11 cellular contexts compared by ENCODE assay signal in genomic region chr12:128976120-128976519, GRCh38.
A peak's percentile ranks its signal among the peaks of the same experiment; 100 is the strongest.
DNase-seq lines count a peak whose midpoint lies in the region; ATAC-seq and TF ChIP-seq lines count a peak whose summit lies in the region.
"Had no signal": no experiment of that assay in that cellular context is flagged by ENCODE, and none has a peak within 500 bp of the region (broad histone marks: within the 10 kb centered on the region; RNA-seq: fewer than 3 reads in every experiment).

No MANE protein-coding gene starts in this region.

- H3K9me3 ChIP-seq in thyroid gland, result no peaks in the 10 kb centered on the region
- peaks cover 7% of the 10 kb centered on the region for H3K9me3 ChIP-seq in BE2C

- DNase-seq in activated naive CD4-positive, alpha-beta T cell treated with anti-CD3 and anti-CD28 coated beads, Interleukin-2, amount 50 U/mL, for 72 hours (ENCODE audit: low spot score in 2 of 2), result peak in 1 of 2 donors; percentile 33
- DNase-seq in activated naive CD4-positive, alpha-beta T cell treated with anti-CD3 and anti-CD28 coated beads, Interleukin-2, amount 10 ng/mL, durations not matched to agents 7 days and 5 days, result no peak
- DNase-seq in activated CD4-positive, alpha-beta T cell treated with anti-CD3 and anti-CD28 coated beads, Interleukin-2, amount 50 U/mL, for 48 hours, result peak; percentile 2 to 27
- DNase-seq in islet precursor cell (peak; percentile 87), thyroid gland (peak; percentile 24 to 61), BE2C (no peak)
- DNase-seq: HCEC 1CT, NCI-H2107 had no signal

- H3K4me3 ChIP-seq in thyroid gland (replicated peaks in 1 of 3), result no peak overlapping the region
- no peak overlapping the region for H3K4me3 ChIP-seq in BE2C (ENCODE audit: low read depth, low read length)

- H3K27me3 ChIP-seq in thyroid gland (no peaks in the 10 kb centered on the region), BE2C (no peaks in the 10 kb centered on the region)

- H3K4me3 Mint-ChIP-seq in activated naive CD4-positive, alpha-beta T cell treated with anti-CD3 and anti-CD28 coated beads, Interleukin-2, amount 10 ng/mL, durations not matched to agents 7 days and 5 days, result no peak overlapping the region
- H3K4me3 Mint-ChIP-seq: CD4-positive, CD25-positive, alpha-beta regulatory T cell had no signal

- CTCF ChIA-PET in activated naive CD4-positive, alpha-beta T cell treated with anti-CD3 and anti-CD28 coated beads, Interleukin-2, amount 10 ng/mL, durations not matched to agents 7 days and 5 days (lab: Charles Lee), result interaction anchor here (1.1 to 1.8 kb wide), 2 partner anchors 10 to 935 kb away, joined by 3 to 5 read pairs; no protein-coding TSS in a partner anchor

- H3K4me1 ChIP-seq in thyroid gland (no peaks in the 10 kb centered on the region), BE2C (no peaks in the 10 kb centered on the region)

- TF ChIP-seq POLR2A in thyroid gland (IDR thresholded peaks at IDR 0.05), result no peak

- intact Hi-C loops in thyroid gland (cut with DNase I), result no loop called here

- WGBS in thyroid gland, 2 donors, result 11 to 13% methylated on average over 4 to 14 of the region's 14 CpGs

- no peaks in the 10 kb centered on the region for H3K9me3 Mint-ChIP-seq in activated naive CD4-positive, alpha-beta T cell treated with anti-CD3 and anti-CD28 coated beads, Interleukin-2, amount 50 U/mL, for 72 hours
- H3K9me3 Mint-ChIP-seq in activated naive CD4-positive, alpha-beta T cell treated with anti-CD3 and anti-CD28 coated beads, Interleukin-2, amount 10 ng/mL, durations not matched to agents 7 days and 5 days, result no peaks in the 10 kb centered on the region
- H3K9me3 Mint-ChIP-seq: CD4-positive, CD25-positive, alpha-beta regulatory T cell had no signal

- peak; percentile 22 to 75 for ATAC-seq in activated naive CD4-positive, alpha-beta T cell treated with anti-CD3 and anti-CD28 coated beads, Interleukin-2, amount 50 U/mL, for 72 hours
- ATAC-seq in GM21529 (IDR thresholded peaks at IDR 0.05; ENCODE audit: unreplicated experiment), result no peak
- ATAC-seq in HG02623 (IDR thresholded peaks at IDR 0.05; ENCODE audit: unreplicated experiment), result no peak

- H3K27me3 Mint-ChIP-seq in activated naive CD4-positive, alpha-beta T cell treated with anti-CD3 and anti-CD28 coated beads, Interleukin-2, amount 10 ng/mL, durations not matched to agents 7 days and 5 days, result peaks cover 9% of the 10 kb centered on the region
- H3K27me3 Mint-ChIP-seq: CD4-positive, CD25-positive, alpha-beta regulatory T cell had no signal

- H3K36me3 Mint-ChIP-seq in activated naive CD4-positive, alpha-beta T cell treated with anti-CD3 and anti-CD28 coated beads, Interleukin-2, amount 50 U/mL, for 72 hours, result no peaks in the 10 kb centered on the region
- H3K36me3 Mint-ChIP-seq in activated naive CD4-positive, alpha-beta T cell treated with anti-CD3 and anti-CD28 coated beads, Interleukin-2, amount 10 ng/mL, durations not matched to agents 7 days and 5 days, result no peaks in the 10 kb centered on the region
- H3K36me3 Mint-ChIP-seq: CD4-positive, CD25-positive, alpha-beta regulatory T cell had no signal

- H3K27ac Mint-ChIP-seq in activated naive CD4-positive, alpha-beta T cell treated with anti-CD3 and anti-CD28 coated beads, Interleukin-2, amount 50 U/mL, for 72 hours, result no peak overlapping the region
- no peak overlapping the region for H3K27ac Mint-ChIP-seq in activated naive CD4-positive, alpha-beta T cell treated with anti-CD3 and anti-CD28 coated beads, Interleukin-2, amount 10 ng/mL, durations not matched to agents 7 days and 5 days
- H3K27ac Mint-ChIP-seq: CD4-positive, CD25-positive, alpha-beta regulatory T cell had no signal

- H3K36me3 ChIP-seq in thyroid gland (no peaks in the 10 kb centered on the region), BE2C (no peaks in the 10 kb centered on the region)

- peak in 3 of 6 experiments; percentile 15 to 48 (median 39) for TF ChIP-seq CTCF in thyroid gland (IDR thresholded peaks at IDR 0.05)
- TF ChIP-seq CTCF in BE2C (IDR thresholded peaks at IDR 0.05; ENCODE audit: low read depth, low read length), result no peak

- no peak overlapping the region for H3K27ac ChIP-seq in thyroid gland

- H3K4me1 Mint-ChIP-seq in activated naive CD4-positive, alpha-beta T cell treated with anti-CD3 and anti-CD28 coated beads, Interleukin-2, amount 10 ng/mL, durations not matched to agents 7 days and 5 days, result no peaks in the 10 kb centered on the region
- H3K4me1 Mint-ChIP-seq: CD4-positive, CD25-positive, alpha-beta regulatory T cell had no signal

Comparison
In these comparisons a context has a peak if more than half of its experiments do, and no peak if none do; other contexts are left out.
1. ATAC-seq: peak in activated naive CD4-positive, alpha-beta T cell treated with anti-CD3 and anti-CD28 coated beads, Interleukin-2, amount 50 U/mL, for 72 hours (2 of 2); none in GM21529 (single experiment) and HG02623 (single experiment).
2. DNase-seq: peak in activated CD4-positive, alpha-beta T cell treated with anti-CD3 and anti-CD28 coated beads, Interleukin-2, amount 50 U/mL, for 48 hours (2 of 2), islet precursor cell (single experiment) and thyroid gland (2 of 2); none in activated naive CD4-positive, alpha-beta T cell treated with anti-CD3 and anti-CD28 coated beads, Interleukin-2, amount 10 ng/mL, durations not matched to agents 7 days and 5 days (single experiment) and BE2C (single experiment).